ENCODE assay signal across 13 cellular contexts in genomic region chr15:44718180-44718926, GRCh38. TPM values are rescaled to one million over a fixed set of nuclear protein-coding genes. Genes with fewer than 3 reads are reported as not detected.
DNase-seq lines count a peak whose midpoint lies in the region; ATAC-seq and TF ChIP-seq lines count a peak whose summit lies in the region.
"Had no signal": no experiment of that assay in that cellular context is flagged by ENCODE, and none has a peak within 500 bp of the region (broad histone marks: within the 10 kb centered on the region; RNA-seq: fewer than 3 reads in every experiment).

No MANE protein-coding gene starts in this region.

- peaks cover 34% of the 10 kb centered on the region for H3K4me1 ChIP-seq in ACC112 (ENCODE audit: control insufficient read depth, insufficient read depth, low read length, unreplicated experiment)
- H3K4me1 ChIP-seq in CD4-positive, alpha-beta memory T cell (ENCODE audit: insufficient read depth, low read length), result peaks cover 83% of the 10 kb centered on the region

- intact Hi-C loops in CD4-positive, alpha-beta memory T cell (cut with micrococcal nuclease), result loop anchor here (1.0 kb wide), 1 partner anchor 8 kb away; no protein-coding TSS in a partner anchor

- H3K36me3 Mint-ChIP-seq in CD4-positive, alpha-beta memory T cell, result peaks cover 59 to 61% of the 10 kb centered on the region in 2 donors
- H3K36me3 Mint-ChIP-seq in central memory CD8-positive, alpha-beta T cell (ENCODE audit: insufficient read depth), result peaks cover 78% of the 10 kb centered on the region

- H3K27ac ChIP-seq in ACC112 (ENCODE audit: low read depth, low read length), result peak overlapping the region; percentile 20; the same call in 1 of the 2 replicates
- H3K27ac ChIP-seq in CD4-positive, alpha-beta memory T cell (ENCODE audit: low read depth, low read length), result peak overlapping the region; percentile 99
- H3K27ac ChIP-seq in SU-DHL-6 (ENCODE audit: low read depth, low read length), result peak overlapping the region; percentile 95
- H3K27ac ChIP-seq: C4-2B had no signal

- no peaks in the 10 kb centered on the region for H3K27me3 Mint-ChIP-seq in CD4-positive, alpha-beta memory T cell
- no peaks in the 10 kb centered on the region for H3K27me3 Mint-ChIP-seq in central memory CD8-positive, alpha-beta T cell

- H2AFZ ChIP-seq in ACC112 (ENCODE audit: low read length, unreplicated experiment) (no peak overlapping the region), SU-DHL-6 (ENCODE audit: low read depth, low read length, severe bottlenecking) (no peak overlapping the region)

- H3K9ac ChIP-seq in SU-DHL-6 (ENCODE audit: low read length), result no peak overlapping the region

- peaks cover 56% of the 10 kb centered on the region for H3K36me3 ChIP-seq in ACC112 (ENCODE audit: insufficient read depth, low read length)
- peaks cover 56% of the 10 kb centered on the region for H3K36me3 ChIP-seq in CD4-positive, alpha-beta memory T cell (ENCODE audit: insufficient read depth, low read length)
- peaks cover 40% of the 10 kb centered on the region for H3K36me3 ChIP-seq in SU-DHL-6 (ENCODE audit: low read length)

- peaks cover 0 to 7% (median 0%) of the 10 kb centered on the region in 8 donors for H3K9me3 Mint-ChIP-seq in CD4-positive, alpha-beta memory T cell
- H3K9me3 Mint-ChIP-seq in central memory CD8-positive, alpha-beta T cell, result no peaks in the 10 kb centered on the region
- H3K9me3 Mint-ChIP-seq: H9 had no signal

- no peak for TF ChIP-seq CTCF in SU-DHL-6 (IDR thresholded peaks at IDR 0.05; ENCODE audit: insufficient read depth, low read length, poor library complexity, severe bottlenecking)

- CTCF ChIA-PET in CD4-positive, alpha-beta memory T cell (lab: Charles Lee; ENCODE audit: partially characterized antibody), result interaction anchor here (1.5 to 33.6 kb wide), 3 partner anchors 8 to 56 kb away, joined by 4 to 821 read pairs (median 601); partner anchors contain the start of genes PATL2, SPG11 and TRIM69

- H3K79me2 ChIP-seq in ACC112 (ENCODE audit: control insufficient read depth, insufficient read depth, low read length, unreplicated experiment) (peaks cover 40% of the 10 kb centered on the region), SU-DHL-6 (ENCODE audit: insufficient read depth, low read length) (peaks cover 23% of the 10 kb centered on the region)

- POLR2A ChIA-PET in CD4-positive, alpha-beta memory T cell (lab: Charles Lee; ENCODE audit: partially characterized antibody), result interaction anchor here (1.0 to 39.7 kb wide), 12 partner anchors 4 to 182 kb away, joined by 3 to 5737 read pairs (median 6); partner anchors contain the start of genes B2M, EIF3J, PATL2 and SPG11

- no peaks in the 10 kb centered on the region for H3K27me3 ChIP-seq in ACC112 (ENCODE audit: insufficient read depth, low read length)
- H3K27me3 ChIP-seq in CD4-positive, alpha-beta memory T cell (ENCODE audit: insufficient read depth, low read length), result no peaks in the 10 kb centered on the region
- H3K27me3 ChIP-seq in SU-DHL-6 (ENCODE audit: low read length), result no peaks in the 10 kb centered on the region

- H3K9me3 ChIP-seq in CD4-positive, alpha-beta memory T cell (ENCODE audit: control insufficient read depth in 1 of 2, low read length in 2 of 2), result no peaks in the 10 kb centered on the region
- no peaks in the 10 kb centered on the region for H3K9me3 ChIP-seq in SU-DHL-6 (ENCODE audit: insufficient read depth, low read length)

- peaks cover 19% of the 10 kb centered on the region for H4K20me1 ChIP-seq in SU-DHL-6 (ENCODE audit: low read depth, low read length)

- H3K4me3 ChIP-seq in ACC112 (ENCODE audit: low read depth, low read length) (no peak overlapping the region), SU-DHL-6 (ENCODE audit: insufficient read depth, low read length, poor library complexity, severe bottlenecking) (no peak overlapping the region)
- no peak overlapping the region for H3K4me3 ChIP-seq in CD4-positive, alpha-beta memory T cell (ENCODE audit: low read length in 2 of 2)

- peak in 1 of 5 donors; percentile 50 for DNase-seq in CD4-positive, alpha-beta memory T cell
- no peak for DNase-seq in central memory CD8-positive, alpha-beta T cell (ENCODE audit: low spot score in 2 of 2)
- no peak for DNase-seq in NCI-H1930 (lab: John Stamatoyannopoulos, UW)
- DNase-seq: H9; NCI-H1092; SHP77 treated with DMSO at 0.1 percent for 48 hours; stimulated activated naive CD4-positive, alpha-beta T cell treated with Interleukin-2 at 50 U/mL for 16 hours had no signal

- H3K9me2 ChIP-seq in SU-DHL-6 (replicated peaks; ENCODE audit: insufficient read depth, low read length), result no peaks in the 10 kb centered on the region

- H3K4me1 Mint-ChIP-seq in CD4-positive, alpha-beta memory T cell, result peaks cover 65 to 89% (median 77%) of the 10 kb centered on the region in 4 donors
- peaks cover 86% of the 10 kb centered on the region for H3K4me1 Mint-ChIP-seq in central memory CD8-positive, alpha-beta T cell

- no peak for ATAC-seq in central memory CD8-positive, alpha-beta T cell (replicated peaks; ENCODE audit: extremely low read depth, poor library complexity, severe bottlenecking)
- ATAC-seq in HG02884 (IDR thresholded peaks at IDR 0.05; ENCODE audit: unreplicated experiment), result no peak
- no peak for ATAC-seq in HG02588 (IDR thresholded peaks at IDR 0.05; ENCODE audit: unreplicated experiment)
- ATAC-seq in HG03108 (IDR thresholded peaks at IDR 0.05; ENCODE audit: unreplicated experiment), result no peak

- H3K4me2 ChIP-seq in SU-DHL-6 (ENCODE audit: low read depth, low read length, poor library complexity, severe bottlenecking), result peak overlapping the region; percentile 64

- H3K27ac Mint-ChIP-seq in CD4-positive, alpha-beta memory T cell, result peak overlapping the region; percentile 72 to 100 (median 87)
- H3K27ac Mint-ChIP-seq in central memory CD8-positive, alpha-beta T cell (ENCODE audit: low read depth), result peak overlapping the region; percentile 91
- H3K27ac Mint-ChIP-seq: H9 had no signal

- H3K4me3 Mint-ChIP-seq in CD4-positive, alpha-beta memory T cell, result peak overlapping the region in 7 of 8 donors; percentile 8 to 100 (median 68)
- H3K4me3 Mint-ChIP-seq in central memory CD8-positive, alpha-beta T cell, result peak overlapping the region; percentile 84
- H3K4me3 Mint-ChIP-seq: H9 had no signal

- peaks cover 83% of the 10 kb centered on the region for H3F3A ChIP-seq in SU-DHL-6 (ENCODE audit: insufficient read depth)

RNA-seq across cellular contexts. Expression of gene B2M, which starts 7.0 kb away (rescaled TPM):
- 1,000 to 10,000 TPM; 7,421 to 7,929 TPM for total RNA-seq in CD4-positive, alpha-beta memory T cell
- over 10,000 TPM; 34,708 to 62,423 TPM for polyA plus RNA-seq in CD4-positive, alpha-beta memory T cell

RNA-seq across cellular contexts. Expression of gene PATL2, which starts 7.2 kb away (rescaled TPM):
- 10 to 100 TPM; 62.1 to 62.8 TPM for total RNA-seq in CD4-positive, alpha-beta memory T cell
- 1 to 10 TPM; 5.7 to 7.5 TPM for polyA plus RNA-seq in CD4-positive, alpha-beta memory T cell

RNA-seq across cellular contexts. Expression of gene TRIM69, which starts 18.0 kb away (rescaled TPM):
- 10 to 100 TPM; 38.1 to 40.7 TPM for total RNA-seq in CD4-positive, alpha-beta memory T cell
- 10 to 100 TPM; 25.8 to 42.0 TPM for polyA plus RNA-seq in CD4-positive, alpha-beta memory T cell

RNA-seq across cellular contexts. Expression of gene SPG11, which starts 54.9 kb away (rescaled TPM):
- 100 to 1,000 TPM; 112 to 121 TPM for total RNA-seq in CD4-positive, alpha-beta memory T cell
- 10 to 100 TPM; 12.2 to 26.8 TPM for polyA plus RNA-seq in CD4-positive, alpha-beta memory T cell

Comparison
In these comparisons a context has a peak if more than half of its experiments do, and no peak if none do; other contexts are left out.
1. H3K27ac ChIP-seq: peak in every context shown above with its lines; median percentile 99 in CD4-positive, alpha-beta memory T cell; 95 in SU-DHL-6; 20 in ACC112.